In genomic region chr10:91289295-91289694, GRCh38 we compare ENCODE assay signal across 1 cellular context.
TF ChIP-seq lines count a peak whose summit lies in the region.

No MANE protein-coding gene starts in this region.

TF ChIP-seq in K562, 482 proteins besides CTCF, POLR2A, EP300 and RAD21 (continued from another document):
- TF ChIP-seq TSHZ1 (CRISPR knock-in tag; IDR thresholded peaks at IDR 0.05) (no peak), ZNF830 (CRISPR knock-in tag; IDR thresholded peaks at IDR 0.05) (no peak)
